7 cellular contexts compared by ENCODE assay signal in genomic region chr11:79579063-79579462, GRCh38.
"Had no signal": no experiment of that assay in that cellular context is flagged by ENCODE, and none has a peak within 500 bp of the region (broad histone marks: within the 10 kb centered on the region; RNA-seq: fewer than 3 reads in every experiment).

No MANE protein-coding gene starts in this region.

- DNase-seq: GM23248, GOT3, H7, HFFc6, IMR-90 had no signal

- H3K4me3 ChIP-seq: GM23248, HAP-1, K562 had no signal
